In the genomic region with DNA sequence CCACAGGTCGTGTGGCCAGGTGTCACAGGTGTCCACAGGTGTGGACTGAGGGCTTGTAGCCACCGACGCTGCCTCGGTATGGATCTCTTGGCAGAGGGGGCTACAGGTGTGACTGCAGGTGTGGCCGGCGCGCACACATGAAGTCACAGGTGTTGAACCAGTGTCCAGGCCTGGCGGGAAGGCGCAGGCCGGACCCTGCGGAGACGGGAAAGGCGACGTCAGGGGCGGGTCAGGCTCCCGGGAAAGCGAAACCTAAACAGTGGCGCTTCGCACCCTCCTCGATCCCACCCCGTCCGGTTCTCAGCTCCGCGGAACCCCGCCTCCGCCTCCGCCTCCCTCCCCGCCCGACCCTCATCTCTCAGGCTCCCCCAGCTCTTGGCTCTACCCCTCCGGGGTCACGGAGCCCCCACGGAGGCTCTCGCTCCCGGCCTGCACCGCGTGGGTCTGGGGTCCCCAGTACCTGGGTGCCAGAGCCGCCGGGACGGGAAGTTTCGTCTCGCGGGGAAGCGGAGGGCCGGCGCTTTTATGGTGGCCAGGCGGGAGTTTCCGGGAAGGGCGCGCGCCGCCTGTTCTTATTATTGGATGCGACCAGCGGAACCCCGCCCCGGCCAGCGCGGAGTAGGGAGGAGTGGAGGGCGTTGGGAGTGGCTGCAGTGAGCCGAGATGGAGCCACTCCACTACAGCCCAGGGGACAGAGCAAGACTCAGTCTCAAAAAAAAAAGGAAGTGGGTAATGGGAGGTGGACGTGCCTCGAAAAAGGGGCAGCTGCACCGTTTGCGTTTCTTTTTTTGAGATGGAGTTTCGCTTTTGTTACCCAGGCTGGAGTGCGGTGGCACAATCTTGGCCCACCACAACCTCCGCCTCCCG, we compare ENCODE assay signal across 8 cellular contexts. TPM values are rescaled to one million over a fixed set of nuclear protein-coding genes. Genes with fewer than 3 reads are reported as not detected.
DNase-seq lines count a peak whose midpoint lies in the region; ATAC-seq, FAIRE-seq and TF ChIP-seq lines count a peak whose summit lies in the region.

A gene (minus strand): TSS at position 498 of the 867 bp plus-strand sequence. CDS start 586 bp downstream, outside the sequence.

- TF ChIP-seq CTCF in GM12875 (IDR thresholded peaks at IDR 0.05; ENCODE audit: borderline replicate concordance, insufficient read depth, low read depth, low read length) (no peak), astrocyte (IDR thresholded peaks at IDR 0.05; ENCODE audit: insufficient read depth, low read depth, low read length) (no peak)

- H3K4me2 ChIP-seq in astrocyte (ENCODE audit: low read length), result peak within 1 kb of the TSS; percentile 99

- H3K4me1 Mint-ChIP-seq in T-helper 2 cell treated with Interferon-gamma antibody and Interleukin-4, amounts not matched to agents 5 μg/mL and 100 μg/mL, for 36 hours (ENCODE audit: low read depth), result peaks cover 16% of the 10 kb centered on the region
- peaks cover 5% of the 10 kb centered on the region for H3K4me1 Mint-ChIP-seq in astrocyte (ENCODE audit: low read depth, unreplicated experiment)

- H3K9me3 Mint-ChIP-seq in T-helper 2 cell treated with Interferon-gamma antibody and Interleukin-4, amounts not matched to agents 5 μg/mL and 100 μg/mL, for 36 hours, result no peaks in the 10 kb centered on the region
- H3K9me3 Mint-ChIP-seq in astrocyte (ENCODE audit: unreplicated experiment), result no peaks in the 10 kb centered on the region

- peak; percentile 81 for ATAC-seq in HG02759 (IDR thresholded peaks at IDR 0.05; ENCODE audit: unreplicated experiment)

- H3K27me3 Mint-ChIP-seq in T-helper 2 cell treated with Interferon-gamma antibody and Interleukin-4, amounts not matched to agents 5 μg/mL and 100 μg/mL, for 36 hours (ENCODE audit: low read depth), result no peaks in the 10 kb centered on the region
- H3K27me3 Mint-ChIP-seq in astrocyte (ENCODE audit: low read depth, unreplicated experiment), result no peaks in the 10 kb centered on the region

- peaks cover 5% of the 10 kb centered on the region for H3K79me2 ChIP-seq in astrocyte (ENCODE audit: insufficient read depth, low read length)

- no peaks in the 10 kb centered on the region for H3K9me3 ChIP-seq in astrocyte (ENCODE audit: insufficient read depth, low read depth, low read length)

- peak within 1 kb of the TSS; percentile 89 for H3K4me3 Mint-ChIP-seq in T-helper 2 cell treated with Interferon-gamma antibody and Interleukin-4, amounts not matched to agents 5 μg/mL and 100 μg/mL, for 36 hours
- H3K4me3 Mint-ChIP-seq in astrocyte (ENCODE audit: unreplicated experiment), result peak within 1 kb of the TSS; percentile 85

- peaks cover 11% of the 10 kb centered on the region for H3K4me1 ChIP-seq in astrocyte (ENCODE audit: insufficient read depth, low read length)

- H3K36me3 Mint-ChIP-seq in T-helper 2 cell treated with Interferon-gamma antibody and Interleukin-4, amounts not matched to agents 5 μg/mL and 100 μg/mL, for 36 hours (ENCODE audit: low read depth), result peaks cover 19% of the 10 kb centered on the region
- peaks cover 13% of the 10 kb centered on the region for H3K36me3 Mint-ChIP-seq in astrocyte (ENCODE audit: low read depth, unreplicated experiment)

- peak within 1 kb of the TSS; percentile 80 for H3K27ac ChIP-seq in astrocyte (ENCODE audit: low read depth, low read length)

- peaks cover 4% of the 10 kb centered on the region for H3K36me3 ChIP-seq in astrocyte (ENCODE audit: insufficient read depth, low read length)

- DNase-seq in NCI-H146 treated with DMSO at 0.1 percent for 48 hours (lab: John Stamatoyannopoulos, UW; ENCODE audit: unreplicated experiment), result peak; percentile 28
- DNase-seq in T-helper 2 cell treated with Interferon-gamma antibody and Interleukin-4, amounts not matched to agents 5 μg/mL and 100 μg/mL, for 36 hours (ENCODE audit: low spot score), result peak; percentile 91
- DNase-seq in astrocyte (ENCODE audit: low read depth), result peak; percentile 77
- DNase-seq in hepatic stellate cell (ENCODE audit: low spot score), result peak; percentile 98
- DNase-seq in retina, result peak; percentile 91
- DNase-seq in NCI-H524 treated with DMSO at 0.1 percent for 48 hours (lab: John Stamatoyannopoulos, UW), result no peak

- H3K4me3 ChIP-seq in GM12875 (ENCODE audit: low read depth, low read length) (peak within 1 kb of the TSS; percentile 96), astrocyte (ENCODE audit: insufficient read depth, low read depth, low read length) (peak within 1 kb of the TSS; percentile 87)

- H3K27ac Mint-ChIP-seq in T-helper 2 cell treated with Interferon-gamma antibody and Interleukin-4, amounts not matched to agents 5 μg/mL and 100 μg/mL, for 36 hours, result peak within 1 kb of the TSS; percentile 97
- H3K27ac Mint-ChIP-seq in astrocyte (ENCODE audit: unreplicated experiment), result peak within 1 kb of the TSS; percentile 78

- H4K20me1 ChIP-seq in astrocyte (ENCODE audit: insufficient read depth, low read length), result peaks cover 43% of the 10 kb centered on the region

- FAIRE-seq in astrocyte (lab: Jason Lieb, UNC), result no peak

- no peaks in the 10 kb centered on the region for H3K27me3 ChIP-seq in astrocyte (ENCODE audit: insufficient read depth, low read length)

- peak within 1 kb of the TSS; percentile 56 for H2AFZ ChIP-seq in astrocyte (ENCODE audit: low read depth, low read length)

- peak within 1 kb of the TSS; percentile 85 for H3K9ac ChIP-seq in astrocyte (ENCODE audit: low read length)

RNA-seq across cellular contexts. Expression of the gene that starts here (rescaled TPM):
- 75.4 and 80.6 TPM in 2 replicates for total RNA-seq in astrocyte
